ENCODE assay signal across 1 cellular context in genomic region chr19:11694533-11695439, GRCh38.
TF ChIP-seq lines count a peak whose summit lies in the region.

No MANE protein-coding gene starts in this region.

TF ChIP-seq in HepG2, 621 proteins besides CTCF, POLR2A, EP300 and RAD21 (continued from another document and continues in another):
- TF ChIP-seq ZNF687 (CRISPR knock-in tag; IDR thresholded peaks at IDR 0.05) (peak; percentile 88), GMEB2 (CRISPR knock-in tag; IDR thresholded peaks at IDR 0.05; ENCODE audit: low read depth) (no peak), ZNF484 (CRISPR knock-in tag; IDR thresholded peaks at IDR 0.05; ENCODE audit: borderline replicate concordance, low read depth) (0 out of 2 replicates have a peak, but pooled peaks have one; percentile 6), ARID4A (CRISPR knock-in tag; IDR thresholded peaks at IDR 0.05; ENCODE audit: borderline replicate concordance) (peak; percentile 92), ZNF343 (CRISPR knock-in tag; IDR thresholded peaks at IDR 0.05) (0 out of 2 replicates have a peak, but pooled peaks have one; percentile 16), HMGXB4 (CRISPR knock-in tag; IDR thresholded peaks at IDR 0.05; ENCODE audit: borderline replicate concordance in 1 of 2, low read depth in 1 of 2) (peak in 1 of 2 experiments; percentile 32; a peak in 2 of 4 replicates), NR1H2 (CRISPR knock-in tag; IDR thresholded peaks at IDR 0.05; ENCODE audit: borderline replicate concordance, low read depth) (no peak), REPIN1 (CRISPR knock-in tag; IDR thresholded peaks at IDR 0.05; ENCODE audit: borderline replicate concordance, low read depth) (0 out of 2 replicates have a peak, but pooled peaks have one; percentile 39), TBX2 (CRISPR knock-in tag; IDR thresholded peaks at IDR 0.05; ENCODE audit: borderline replicate concordance) (peak; percentile 57; the same call in 1 of the 2 replicates), ZNF230 (CRISPR knock-in tag; IDR thresholded peaks at IDR 0.05) (peak; percentile 59; the same call in 1 of the 2 replicates), ZNF501 (CRISPR knock-in tag; IDR thresholded peaks at IDR 0.05) (peak; percentile 68; the same call in 1 of the 2 replicates), MBD4 (IDR thresholded peaks at IDR 0.05; ENCODE audit: borderline replicate concordance, low read length) (no peak), ZNF33B (CRISPR knock-in tag; IDR thresholded peaks at IDR 0.05) (peak; percentile 40; the same call in 1 of the 2 replicates), ZNF777 (CRISPR knock-in tag; IDR thresholded peaks at IDR 0.05) (peak; percentile 41; the same call in 1 of the 2 replicates), MXI1 (IDR thresholded peaks at IDR 0.05; ENCODE audit: borderline replicate concordance, low read depth, low read length) (peak; percentile 90; the same call in 2 of the 3 replicates), PHF8 (CRISPR knock-in tag; IDR thresholded peaks at IDR 0.05) (peak; percentile 79), CREB1 (IDR thresholded peaks at IDR 0.05) (peak; percentile 60), CREB1 (CRISPR knock-in tag; IDR thresholded peaks at IDR 0.05) (peak; percentile 71), SKI (IDR thresholded peaks at IDR 0.05; ENCODE audit: partially characterized antibody) (peak; percentile 9), RNF2 (conservative IDR thresholded peaks at IDR 0.05; ENCODE audit: low read depth) (peak; percentile 64; the same call in 1 of the 2 replicates), KDM5A (IDR thresholded peaks at IDR 0.05; ENCODE audit: borderline replicate concordance, low read length) (peak; percentile 57; the same call in 1 of the 2 replicates), DR1 (CRISPR knock-in tag; IDR thresholded peaks at IDR 0.05) (peak; percentile 73), ZNF792 (CRISPR knock-in tag; IDR thresholded peaks at IDR 0.05) (peak; percentile 38; the same call in 1 of the 2 replicates), ZNF317 (CRISPR knock-in tag; IDR thresholded peaks at IDR 0.05) (peak; percentile 36; the same call in 1 of the 2 replicates), MATR3 (CRISPR knock-in tag; IDR thresholded peaks at IDR 0.05) (no peak), HDAC1 (CRISPR knock-in tag; IDR thresholded peaks at IDR 0.05) (peak; percentile 78), ATF1 (CRISPR knock-in tag; IDR thresholded peaks at IDR 0.05) (0 out of 2 replicates have a peak, but pooled peaks have one; percentile 23), NKX3-1 (CRISPR knock-in tag; IDR thresholded peaks at IDR 0.05) (0 out of 2 replicates have a peak, but pooled peaks have one; percentile 48), AGO2 (optimal IDR thresholded peaks at IDR 0.05; ENCODE audit: low read depth, low read length) (peak; percentile 44), ZNF670 (CRISPR knock-in tag; IDR thresholded peaks at IDR 0.05; ENCODE audit: borderline replicate concordance) (no peak), HMGA1 (CRISPR knock-in tag; conservative IDR thresholded peaks at IDR 0.05) (no peak), SMAD1 (CRISPR knock-in tag; IDR thresholded peaks at IDR 0.05; ENCODE audit: borderline replicate concordance, low read depth) (no peak; the same call in 1 of the 2 replicates), CEBPG (CRISPR knock-in tag; IDR thresholded peaks at IDR 0.05) (0 out of 2 replicates have a peak, but pooled peaks have one; percentile 5), ZSCAN20 (CRISPR knock-in tag; IDR thresholded peaks at IDR 0.05; ENCODE audit: borderline replicate concordance) (0 out of 2 replicates have a peak, but pooled peaks have one; percentile 18), SNAI1 (CRISPR knock-in tag; IDR thresholded peaks at IDR 0.05; ENCODE audit: borderline replicate concordance) (0 out of 2 replicates have a peak, but pooled peaks have one; percentile 50), PCBP1 (IDR thresholded peaks at IDR 0.05; ENCODE audit: borderline replicate concordance, low read depth, low read length) (no peak), SIN3A (IDR thresholded peaks at IDR 0.05; ENCODE audit: borderline replicate concordance, low read depth, low read length) (peak; percentile 94; the same call in 1 of the 2 replicates), ZNF143 (CRISPR knock-in tag; IDR thresholded peaks at IDR 0.05) (no peak)
- TF ChIP-seq, protein P1, sequence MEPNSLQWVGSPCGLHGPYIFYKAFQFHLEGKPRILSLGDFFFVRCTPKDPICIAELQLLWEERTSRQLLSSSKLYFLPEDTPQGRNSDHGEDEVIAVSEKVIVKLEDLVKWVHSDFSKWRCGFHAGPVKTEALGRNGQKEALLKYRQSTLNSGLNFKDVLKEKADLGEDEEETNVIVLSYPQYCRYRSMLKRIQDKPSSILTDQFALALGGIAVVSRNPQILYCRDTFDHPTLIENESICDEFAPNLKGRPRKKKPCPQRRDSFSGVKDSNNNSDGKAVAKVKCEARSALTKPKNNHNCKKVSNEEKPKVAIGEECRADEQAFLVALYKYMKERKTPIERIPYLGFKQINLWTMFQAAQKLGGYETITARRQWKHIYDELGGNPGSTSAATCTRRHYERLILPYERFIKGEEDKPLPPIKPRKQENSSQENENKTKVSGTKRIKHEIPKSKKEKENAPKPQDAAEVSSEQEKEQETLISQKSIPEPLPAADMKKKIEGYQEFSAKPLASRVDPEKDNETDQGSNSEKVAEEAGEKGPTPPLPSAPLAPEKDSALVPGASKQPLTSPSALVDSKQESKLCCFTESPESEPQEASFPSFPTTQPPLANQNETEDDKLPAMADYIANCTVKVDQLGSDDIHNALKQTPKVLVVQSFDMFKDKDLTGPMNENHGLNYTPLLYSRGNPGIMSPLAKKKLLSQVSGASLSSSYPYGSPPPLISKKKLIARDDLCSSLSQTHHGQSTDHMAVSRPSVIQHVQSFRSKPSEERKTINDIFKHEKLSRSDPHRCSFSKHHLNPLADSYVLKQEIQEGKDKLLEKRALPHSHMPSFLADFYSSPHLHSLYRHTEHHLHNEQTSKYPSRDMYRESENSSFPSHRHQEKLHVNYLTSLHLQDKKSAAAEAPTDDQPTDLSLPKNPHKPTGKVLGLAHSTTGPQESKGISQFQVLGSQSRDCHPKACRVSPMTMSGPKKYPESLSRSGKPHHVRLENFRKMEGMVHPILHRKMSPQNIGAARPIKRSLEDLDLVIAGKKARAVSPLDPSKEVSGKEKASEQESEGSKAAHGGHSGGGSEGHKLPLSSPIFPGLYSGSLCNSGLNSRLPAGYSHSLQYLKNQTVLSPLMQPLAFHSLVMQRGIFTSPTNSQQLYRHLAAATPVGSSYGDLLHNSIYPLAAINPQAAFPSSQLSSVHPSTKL (CRISPR knock-in tag; IDR thresholded peaks at IDR 0.05), result 0 out of 2 replicates have a peak, but pooled peaks have one; percentile 6
- TF ChIP-seq, protein P2, sequence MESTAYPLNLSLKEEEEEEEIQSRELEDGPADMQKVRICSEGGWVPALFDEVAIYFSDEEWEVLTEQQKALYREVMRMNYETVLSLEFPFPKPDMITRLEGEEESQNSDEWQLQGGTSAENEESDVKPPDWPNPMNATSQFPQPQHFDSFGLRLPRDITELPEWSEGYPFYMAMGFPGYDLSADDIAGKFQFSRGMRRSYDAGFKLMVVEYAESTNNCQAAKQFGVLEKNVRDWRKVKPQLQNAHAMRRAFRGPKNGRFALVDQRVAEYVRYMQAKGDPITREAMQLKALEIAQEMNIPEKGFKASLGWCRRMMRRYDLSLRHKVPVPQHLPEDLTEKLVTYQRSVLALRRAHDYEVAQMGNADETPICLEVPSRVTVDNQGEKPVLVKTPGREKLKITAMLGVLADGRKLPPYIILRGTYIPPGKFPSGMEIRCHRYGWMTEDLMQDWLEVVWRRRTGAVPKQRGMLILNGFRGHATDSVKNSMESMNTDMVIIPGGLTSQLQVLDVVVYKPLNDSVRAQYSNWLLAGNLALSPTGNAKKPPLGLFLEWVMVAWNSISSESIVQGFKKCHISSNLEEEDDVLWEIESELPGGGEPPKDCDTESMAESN (CRISPR knock-in tag; conservative IDR thresholded peaks at IDR 0.05), result peak; percentile 44; the same call in 1 of the 2 replicates
- TF ChIP-seq, protein P3, sequence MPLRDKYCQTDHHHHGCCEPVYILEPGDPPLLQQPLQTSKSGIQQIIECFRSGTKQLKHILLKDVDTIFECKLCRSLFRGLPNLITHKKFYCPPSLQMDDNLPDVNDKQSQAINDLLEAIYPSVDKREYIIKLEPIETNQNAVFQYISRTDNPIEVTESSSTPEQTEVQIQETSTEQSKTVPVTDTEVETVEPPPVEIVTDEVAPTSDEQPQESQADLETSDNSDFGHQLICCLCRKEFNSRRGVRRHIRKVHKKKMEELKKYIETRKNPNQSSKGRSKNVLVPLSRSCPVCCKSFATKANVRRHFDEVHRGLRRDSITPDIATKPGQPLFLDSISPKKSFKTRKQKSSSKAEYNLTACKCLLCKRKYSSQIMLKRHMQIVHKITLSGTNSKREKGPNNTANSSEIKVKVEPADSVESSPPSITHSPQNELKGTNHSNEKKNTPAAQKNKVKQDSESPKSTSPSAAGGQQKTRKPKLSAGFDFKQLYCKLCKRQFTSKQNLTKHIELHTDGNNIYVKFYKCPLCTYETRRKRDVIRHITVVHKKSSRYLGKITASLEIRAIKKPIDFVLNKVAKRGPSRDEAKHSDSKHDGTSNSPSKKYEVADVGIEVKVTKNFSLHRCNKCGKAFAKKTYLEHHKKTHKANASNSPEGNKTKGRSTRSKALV (CRISPR knock-in tag; IDR thresholded peaks at IDR 0.05), result 0 out of 2 replicates have a peak, but pooled peaks have one; percentile 44
